ENCODE assay signal across 9 cellular contexts in genomic region chr7:22117222-22117621, GRCh38.
"Had no signal": no experiment of that assay in that cellular context is flagged by ENCODE, and none has a peak within 500 bp of the region (broad histone marks: within the 10 kb centered on the region; RNA-seq: fewer than 3 reads in every experiment).

No MANE protein-coding gene starts in this region.

- H3K4me3 Mint-ChIP-seq: activated naive CD4-positive, alpha-beta T cell treated with anti-CD3 and anti-CD28 coated beads for 36 hours had no signal

- H3K27me3 ChIP-seq: heart right ventricle, upper lobe of left lung had no signal

- DNase-seq: activated CD4-positive, alpha-beta T cell treated with anti-CD3 and anti-CD28 coated beads, Interleukin-2, amount 50 U/mL, for 4 hours; activated naive CD4-positive, alpha-beta T cell treated with anti-CD3 and anti-CD28 coated beads for 36 hours; effector CD4-positive, alpha-beta T cell; heart right ventricle; kidney; left ventricle myocardium superior; mesenchymal stem cell; stimulated activated CD4-positive, alpha-beta T cell treated with anti-CD3 and anti-CD28 coated beads, Interleukin-4, amount 100 ng/mL, for 4 hours; upper lobe of left lung had no signal

- H3K27ac Mint-ChIP-seq: activated naive CD4-positive, alpha-beta T cell treated with anti-CD3 and anti-CD28 coated beads for 36 hours had no signal

- ATAC-seq: heart right ventricle, left ventricle myocardium superior had no signal

- H3K9me3 Mint-ChIP-seq: activated naive CD4-positive, alpha-beta T cell treated with anti-CD3 and anti-CD28 coated beads for 36 hours had no signal
